In genomic region chr7:101923276-101923985, GRCh38 we compare ENCODE assay signal across 14 cellular contexts.
DNase-seq lines count a peak whose midpoint lies in the region; ATAC-seq and TF ChIP-seq lines count a peak whose summit lies in the region.
"Had no signal": no experiment of that assay in that cellular context is flagged by ENCODE, and none has a peak within 500 bp of the region (broad histone marks: within the 10 kb centered on the region; RNA-seq: fewer than 3 reads in every experiment).

No MANE protein-coding gene starts in this region.

- no peak for TF ChIP-seq POLR2A in uterus (IDR thresholded peaks at IDR 0.05)

- no peak for ATAC-seq in GM18511 (IDR thresholded peaks at IDR 0.05; ENCODE audit: unreplicated experiment)
- no peak for ATAC-seq in GM19455 (IDR thresholded peaks at IDR 0.05; ENCODE audit: unreplicated experiment)

- H3K36me3 Mint-ChIP-seq in MCF 10A (ENCODE audit: insufficient read depth, unreplicated experiment): peaks cover 22% of the 10 kb centered on the region
- H3K36me3 Mint-ChIP-seq in chondrocyte (ENCODE audit: low read depth): peaks cover 6% of the 10 kb centered on the region

- H3K9me3 Mint-ChIP-seq in MCF 10A (ENCODE audit: unreplicated experiment) (no peaks in the 10 kb centered on the region), chondrocyte (ENCODE audit: low read depth) (no peaks in the 10 kb centered on the region)
- H3K9me3 Mint-ChIP-seq: naive B cell had no signal

- peaks cover 4% of the 10 kb centered on the region for H3K4me1 Mint-ChIP-seq in MCF 10A (ENCODE audit: insufficient read depth, unreplicated experiment)
- H3K4me1 Mint-ChIP-seq in chondrocyte (ENCODE audit: low read depth): peaks cover 34% of the 10 kb centered on the region

- H3K9me3 ChIP-seq in muscle layer of colon (ENCODE audit: low read length) (no peaks in the 10 kb centered on the region), uterus (no peaks in the 10 kb centered on the region)
- H3K9me3 ChIP-seq: upper lobe of right lung had no signal

- H3K27me3 Mint-ChIP-seq in MCF 10A (ENCODE audit: insufficient read depth, unreplicated experiment) (no peaks in the 10 kb centered on the region), chondrocyte (ENCODE audit: low read depth) (no peaks in the 10 kb centered on the region)
- H3K27me3 Mint-ChIP-seq: naive B cell had no signal

- no TSS peak for BruUV-seq in MCF 10A (replicated peaks; lab: Mats Ljungman, UMichigan)

- no peak overlapping the region for H3K4me3 Mint-ChIP-seq in MCF 10A (ENCODE audit: unreplicated experiment)
- H3K4me3 Mint-ChIP-seq in chondrocyte (ENCODE audit: unreplicated experiment): peak overlapping the region; percentile 17

- in situ Hi-C loops in T47D (cut with HindIII; ENCODE audit: low pct_unique_long_range_greater_than_20kb, low sequenced_read_pairs): no loop called here

- no peaks in the 10 kb centered on the region for H3K27me3 ChIP-seq in muscle layer of colon (ENCODE audit: control insufficient read depth in 1 of 2, insufficient read depth in 2 of 2, low read length in 2 of 2)
- no peaks in the 10 kb centered on the region for H3K27me3 ChIP-seq in uterus
- H3K27me3 ChIP-seq: upper lobe of right lung had no signal

- H3K27ac ChIP-seq in muscle layer of colon (ENCODE audit: low read depth, low read length) (peak overlapping the region; percentile 85), uterus (peak overlapping the region; percentile 91)
- H3K27ac ChIP-seq: KMS-11, upper lobe of right lung had no signal

- POLR2A ChIA-PET in MCF 10A (lab: Yijun Ruan, JAX): no interaction called here

- H3K4me1 ChIP-seq in muscle layer of colon (ENCODE audit: insufficient read depth, low read length) (peaks cover 24% of the 10 kb centered on the region), uterus (peaks cover 8 to 17% of the 10 kb centered on the region in 2 donors)

- H3K9ac ChIP-seq in muscle layer of colon (ENCODE audit: low read length): peak overlapping the region; percentile 12
- H3K9ac ChIP-seq: KMS-11 had no signal

- H3K36me3 ChIP-seq in muscle layer of colon (ENCODE audit: insufficient read depth, low read length): peaks cover 9% of the 10 kb centered on the region
- H3K36me3 ChIP-seq in uterus: no peaks in the 10 kb centered on the region

- CTCF ChIA-PET in MCF 10A (lab: Yijun Ruan, JAX): no interaction called here

- intact Hi-C loops in MCF 10A (cut with micrococcal nuclease): no loop called here
- intact Hi-C loops in uterus (cut with DNase I; ENCODE audit: low total_unique reads): no loop called here

- no peak overlapping the region for H3K27ac Mint-ChIP-seq in MCF 10A (ENCODE audit: low read depth, unreplicated experiment)
- H3K27ac Mint-ChIP-seq in chondrocyte (ENCODE audit: unreplicated experiment): peak overlapping the region; percentile 99

- H3K4me3 ChIP-seq in muscle layer of colon (ENCODE audit: low read depth in 1 of 2, low read length in 2 of 2) (peak overlapping the region in 1 of 2 donors; percentile 34), uterus (no peak overlapping the region)
- H3K4me3 ChIP-seq: upper lobe of right lung had no signal

- TF ChIP-seq CTCF in MCF 10A (IDR thresholded peaks at IDR 0.05; ENCODE audit: unreplicated experiment) (no peak), chondrocyte (IDR thresholded peaks at IDR 0.05) (no peak), uterus (IDR thresholded peaks at IDR 0.05) (no peak)

- DNase-seq in T47D (ENCODE audit: low read depth in 1 of 2, low spot score in 1 of 2) (peak; percentile 28 to 46), MCF 10A (ENCODE audit: unreplicated experiment) (no peak), chondrocyte (ENCODE audit: low spot score) (peak; percentile 39), uterus (peak; percentile 69 to 82), retina (no peak)
- DNase-seq: ACHN, GOT3, naive B cell, NCI-H2171, upper lobe of right lung had no signal

Comparison
In these comparisons a context has a peak if more than half of its experiments do, and no peak if none do; other contexts are left out.
1. DNase-seq: peak in T47D (2 of 2), chondrocyte (single experiment) and uterus (2 of 2); none in MCF 10A (single experiment) and retina (single experiment).